In the genomic region with DNA sequence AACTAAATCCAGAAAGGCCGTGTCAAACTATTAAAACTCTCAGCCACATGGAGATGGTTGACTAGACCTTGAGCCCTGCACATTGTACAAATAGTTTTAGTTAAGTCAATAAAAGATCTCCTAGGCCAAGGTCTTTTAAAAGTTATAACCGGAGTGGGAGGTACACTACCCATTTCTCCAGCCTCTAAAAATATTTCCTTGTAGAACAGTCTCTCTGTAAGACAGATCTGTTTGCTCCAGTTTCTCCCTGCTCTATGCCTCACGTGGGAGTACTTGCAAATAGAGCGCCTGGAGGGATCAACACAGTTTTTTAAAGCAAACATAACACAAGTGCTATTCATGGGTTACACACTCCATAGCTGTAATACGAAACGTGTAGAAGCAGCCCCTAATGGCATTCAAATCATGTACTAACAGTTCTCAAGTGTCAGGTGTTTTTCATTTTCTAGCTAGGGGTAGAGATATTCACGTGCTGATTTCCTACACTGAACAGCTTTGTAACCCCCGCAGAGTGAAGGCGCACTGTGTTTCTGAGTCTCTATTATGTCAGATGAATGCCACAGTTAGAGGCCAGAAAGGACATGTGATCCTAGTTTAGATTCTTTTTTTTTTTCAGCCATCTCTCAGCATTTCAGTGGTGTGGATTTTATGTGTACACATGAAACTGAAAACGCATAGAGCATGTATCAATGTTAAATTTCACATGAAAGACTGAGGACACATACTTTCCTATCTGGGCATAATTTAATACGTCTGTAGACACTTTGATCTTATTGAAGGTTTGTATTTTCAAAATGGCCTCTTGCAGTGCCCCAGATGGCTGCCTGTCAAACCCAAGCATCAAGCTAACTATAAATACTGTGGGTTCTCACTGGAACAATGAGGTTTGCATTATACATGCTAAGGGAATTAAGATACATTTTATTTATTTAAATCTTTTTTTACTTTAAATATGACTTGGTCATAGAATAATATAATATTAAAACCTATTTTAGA, we compare ENCODE assay signal across 10 cellular contexts.
A peak's percentile ranks its signal among the peaks of the same experiment; 100 is the strongest.
DNase-seq lines count a peak whose midpoint lies in the region; ATAC-seq and TF ChIP-seq lines count a peak whose summit lies in the region.
"Had no signal": no experiment of that assay in that cellular context is flagged by ENCODE, and none has a peak within 500 bp of the region (broad histone marks: within the 10 kb centered on the region; RNA-seq: fewer than 3 reads in every experiment).

No MANE protein-coding gene starts in this region.

- peak in 3 of 4 donors; percentile 68 to 90 (median 85) for ATAC-seq in psoas muscle
- ATAC-seq in GM18907 (IDR thresholded peaks at IDR 0.05; ENCODE audit: unreplicated experiment): no peak
- no peak for ATAC-seq in GM21576 (IDR thresholded peaks at IDR 0.05; ENCODE audit: unreplicated experiment)

- TF ChIP-seq CTCF in psoas muscle (IDR thresholded peaks at IDR 0.05): no peak

- H3K9me3 Mint-ChIP-seq in immature natural killer cell: peaks cover 0 to 9% (median 1%) of the 10 kb centered on the region in 6 donors
- H3K9me3 Mint-ChIP-seq: IgD-negative memory B cell had no signal

- H3K9ac ChIP-seq in HUES64 (ENCODE audit: low read depth, low read length): no peak overlapping the region

- WGBS in HUES64: 69% methylated on average over 11 of the region's 11 CpGs
- 25 to 39% (median 25%) methylated on average over 11 of the region's 11 CpGs for WGBS in psoas muscle, 3 donors

- H3K27me3 Mint-ChIP-seq in immature natural killer cell (ENCODE audit: low read depth in 3 of 3): no peaks in the 10 kb centered on the region

- H3K4me1 Mint-ChIP-seq in immature natural killer cell: no peaks in the 10 kb centered on the region
- H3K4me1 Mint-ChIP-seq: IgD-negative memory B cell had no signal

- H3K27ac ChIP-seq in HUES64 (ENCODE audit: low read depth, low read length) (peak overlapping the region; percentile 21; the same call in 1 of the 2 replicates), psoas muscle (peak overlapping the region; percentile 56)

- no peaks in the 10 kb centered on the region for H3K36me3 Mint-ChIP-seq in immature natural killer cell
- H3K36me3 Mint-ChIP-seq: IgD-negative memory B cell had no signal

- H3K4me1 ChIP-seq in HUES64 (ENCODE audit: insufficient read depth, low read length) (peaks cover 37% of the 10 kb centered on the region), psoas muscle (peaks cover 4% of the 10 kb centered on the region)

- no peak overlapping the region for H3K4me3 Mint-ChIP-seq in immature natural killer cell
- H3K4me3 Mint-ChIP-seq: IgD-negative memory B cell had no signal

- H3K36me3 ChIP-seq in HUES64 (ENCODE audit: insufficient read depth, low read length): no peaks in the 10 kb centered on the region
- H3K36me3 ChIP-seq in psoas muscle (ENCODE audit: insufficient read depth in 1 of 2, low read depth in 1 of 2): no peaks in the 10 kb centered on the region

- DNase-seq in NCI-H526 treated with DMSO at 0.1 percent for 48 hours (lab: John Stamatoyannopoulos, UW): peak; percentile 95
- peak; percentile 93 for DNase-seq in foreskin melanocyte
- DNase-seq in psoas muscle: no peak
- DNase-seq in immature natural killer cell: no peak
- DNase-seq in LoVo (ENCODE audit: low spot score): no peak
- DNase-seq: small intestine had no signal

- H3K27ac Mint-ChIP-seq in immature natural killer cell: no peak overlapping the region
- H3K27ac Mint-ChIP-seq: IgD-negative memory B cell had no signal

- intact Hi-C loops in psoas muscle (cut with DNase I): no loop called here

- H3K4me3 ChIP-seq in HUES64 (ENCODE audit: low read length) (no peak overlapping the region), psoas muscle (peak overlapping the region; percentile 16)

- no peaks in the 10 kb centered on the region for H3K9me3 ChIP-seq in HUES64 (ENCODE audit: insufficient read depth, low read depth, low read length)
- H3K9me3 ChIP-seq in psoas muscle: no peaks in the 10 kb centered on the region

- H3K27me3 ChIP-seq in HUES64 (ENCODE audit: insufficient read depth, low read length): no peaks in the 10 kb centered on the region
- no peaks in the 10 kb centered on the region for H3K27me3 ChIP-seq in psoas muscle (ENCODE audit: insufficient read depth in 3 of 3, low read length in 2 of 3)

Comparison
In these comparisons a context has a peak if more than half of its experiments do, and no peak if none do; other contexts are left out.
1. DNase-seq: peak in NCI-H526 treated with DMSO at 0.1 percent for 48 hours (single experiment) and foreskin melanocyte (single experiment); none in psoas muscle (0 of 2), immature natural killer cell (0 of 3) and LoVo (single experiment).
2. ATAC-seq: peak in psoas muscle (3 of 4); none in GM18907 (single experiment) and GM21576 (single experiment).